Comparison of ENCODE assay signal across 30 cellular contexts in the genomic region with DNA sequence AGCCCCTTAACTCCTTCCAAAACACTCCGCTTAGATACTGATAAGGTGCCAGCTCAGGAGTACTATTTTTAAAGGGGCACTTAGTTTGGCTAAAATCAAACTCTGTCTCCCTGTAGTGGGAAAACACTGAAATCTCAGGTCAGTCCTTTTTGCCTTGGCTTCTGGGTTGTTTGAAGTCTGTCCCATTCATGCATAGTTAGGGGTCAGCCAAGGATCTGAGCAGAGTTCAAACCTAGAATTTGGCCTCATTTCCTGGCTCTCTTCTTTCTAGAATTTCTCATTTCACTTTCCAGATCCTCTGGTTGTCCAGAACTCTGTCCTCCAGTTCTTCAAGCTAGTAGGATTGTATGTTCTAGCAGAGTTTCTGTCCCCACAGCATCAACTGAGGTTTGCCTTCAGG. TPM values are rescaled to one million over a fixed set of nuclear protein-coding genes. Genes with fewer than 3 reads are reported as not detected.
"Had no signal": no experiment of that assay in that cellular context is flagged by ENCODE, and none has a peak within 500 bp of the region (broad histone marks: within the 10 kb centered on the region; RNA-seq: fewer than 3 reads in every experiment).

No MANE protein-coding gene starts in this region.

- H3K9me3 Mint-ChIP-seq: natural killer cell; nephron; stimulated activated memory B cell treated with anti-CD40 and anti-IgM and Interleukin-4, amounts not matched to agents 10 μg/mL and 1 μg/mL and 100 μg/mL, for 72 hours; type B pancreatic cell had no signal

- H3K4me3 ChIP-seq: neural progenitor cell, ovary, psoas muscle, skin epidermis, smooth muscle cell, spleen, suprapubic skin, testis, tibial artery, transverse colon, upper lobe of right lung, uterus had no signal

- H3K4me1 Mint-ChIP-seq: naive thymus-derived CD4-positive, alpha-beta T cell; natural killer cell; stimulated activated memory B cell treated with anti-CD40 and anti-IgM and Interleukin-4, amounts not matched to agents 10 μg/mL and 1 μg/mL and 100 μg/mL, for 72 hours; stimulated activated naive CD8-positive, alpha-beta T cell treated with anti-CD3 and anti-CD28 coated beads, Interleukin-15, amount 100 ng/mL, for 72 hours had no signal

- H3K27me3 ChIP-seq: ovary, suprapubic skin, testis, tibial artery, transverse colon, upper lobe of right lung, uterus had no signal

- H3K79me2 ChIP-seq: parathyroid adenoma had no signal

- H3K36me3 ChIP-seq: neural progenitor cell, ovary, spleen, suprapubic skin, tibial artery, transverse colon, upper lobe of right lung, uterus had no signal

- H3K4me1 ChIP-seq: parathyroid adenoma, psoas muscle, spleen, suprapubic skin, testis, tibial artery, transverse colon, upper lobe of right lung, uterus had no signal

- ATAC-seq: naive thymus-derived CD4-positive, alpha-beta T cell; natural killer cell; psoas muscle; right cardiac atrium; sciatic nerve; stimulated activated memory B cell treated with anti-CD40 and anti-IgM and Interleukin-4, amounts not matched to agents 10 μg/mL and 1 μg/mL and 100 μg/mL, for 72 hours; stimulated activated naive CD8-positive, alpha-beta T cell treated with anti-CD3 and anti-CD28 coated beads, Interleukin-15, amount 100 ng/mL, for 72 hours; stimulated activated naive CD8-positive, alpha-beta T cell treated with anti-CD3 and anti-CD28 coated beads, Interleukin-15, Interleukin-2, amounts not matched to agents 100 U/mL and 50 U/mL, for 24 hours; upper lobe of right lung had no signal

- H3K4me3 Mint-ChIP-seq: naive thymus-derived CD4-positive, alpha-beta T cell; natural killer cell; nephron; neural progenitor cell; stimulated activated memory B cell treated with anti-CD40 and anti-IgM and Interleukin-4, amounts not matched to agents 10 μg/mL and 1 μg/mL and 100 μg/mL, for 72 hours; stimulated activated naive CD8-positive, alpha-beta T cell treated with anti-CD3 and anti-CD28 coated beads, Interleukin-15, amount 100 ng/mL, for 72 hours; type B pancreatic cell had no signal

- H3K9me3 ChIP-seq: ovary, psoas muscle, suprapubic skin, testis, tibial artery, transverse colon, upper lobe of right lung, uterus had no signal

- H3K27ac ChIP-seq: neural progenitor cell, ovary, parathyroid adenoma, psoas muscle, skin epidermis, spleen, suprapubic skin, testis, tibial artery, transverse colon, upper lobe of right lung, uterus had no signal

- DNase-seq: naive thymus-derived CD4-positive, alpha-beta T cell; natural killer cell; occipital lobe; ovary; psoas muscle; right cardiac atrium; spleen; stimulated activated CD4-positive, alpha-beta T cell treated with anti-CD3 and anti-CD28 coated beads, Interleukin-12 subunit alpha, Interleukin-12 subunit beta, amount 100 ng/mL, for 4 hours; stimulated activated CD4-positive, alpha-beta T cell treated with anti-CD3 and anti-CD28 coated beads, Interleukin-1b, Interleukin-23, amount 100 ng/mL, for 48 hours; stimulated activated CD4-positive, alpha-beta T cell treated with anti-CD3 and anti-CD28 coated beads, Interleukin-4, amount 100 ng/mL, for 1 hour; stimulated activated CD4-positive, alpha-beta T cell treated with anti-CD3 and anti-CD28 coated beads, Interleukin-4, amount 100 ng/mL, for 4 hours; stimulated activated naive CD4-positive, alpha-beta T cell; stimulated activated naive CD8-positive, alpha-beta T cell treated with anti-CD3 and anti-CD28 coated beads, Interleukin-15, amount 100 ng/mL, for 72 hours; stimulated activated naive CD8-positive, alpha-beta T cell treated with anti-CD3 and anti-CD28 coated beads, Interleukin-15, Interleukin-2, amounts not matched to agents 100 U/mL and 50 U/mL, for 24 hours; substantia nigra; testis; tibial artery; transverse colon; upper lobe of right lung; uterus had no signal

- H3K4me2 ChIP-seq: neural progenitor cell, smooth muscle cell had no signal

- H2AFZ ChIP-seq: neural progenitor cell, parathyroid adenoma had no signal

- H3K27ac Mint-ChIP-seq: naive thymus-derived CD4-positive, alpha-beta T cell; natural killer cell; nephron; neural progenitor cell; progenitor cell of endocrine pancreas; stimulated activated memory B cell treated with anti-CD40 and anti-IgM and Interleukin-4, amounts not matched to agents 10 μg/mL and 1 μg/mL and 100 μg/mL, for 72 hours; stimulated activated naive CD8-positive, alpha-beta T cell treated with anti-CD3 and anti-CD28 coated beads, Interleukin-15, amount 100 ng/mL, for 72 hours; type B pancreatic cell had no signal

- H3K36me3 Mint-ChIP-seq: natural killer cell; stimulated activated memory B cell treated with anti-CD40 and anti-IgM and Interleukin-4, amounts not matched to agents 10 μg/mL and 1 μg/mL and 100 μg/mL, for 72 hours; type B pancreatic cell had no signal

RNA-seq across cellular contexts. Expression of gene NAT8L, which starts 31.5 kb away (rescaled TPM):
- total RNA-seq: natural killer cell, smooth muscle cell had no signal
